ENCODE assay signal across 11 cellular contexts in the genomic region with DNA sequence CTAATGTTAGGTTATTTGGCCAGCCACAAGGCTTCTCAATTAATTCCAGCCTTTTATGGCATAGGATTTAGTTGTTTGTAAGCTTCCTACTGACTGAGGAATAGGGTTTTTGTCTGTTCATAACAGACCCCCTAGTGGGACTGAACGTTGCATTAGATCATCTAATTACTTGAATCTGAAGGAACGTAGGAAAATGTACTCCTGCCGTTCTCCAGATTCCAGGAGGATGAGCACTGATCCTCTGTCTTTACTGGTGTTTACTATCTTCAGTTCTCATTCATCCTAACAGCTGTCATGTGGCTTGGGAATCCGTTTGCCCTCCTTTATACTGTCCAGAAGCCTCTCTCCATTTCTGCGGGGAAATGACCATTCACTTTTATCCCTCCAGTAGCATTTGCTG.
"Had no signal": no experiment of that assay in that cellular context is flagged by ENCODE, and none has a peak within 500 bp of the region (broad histone marks: within the 10 kb centered on the region; RNA-seq: fewer than 3 reads in every experiment).

No MANE protein-coding gene starts in this region.

- H3K27me3 Mint-ChIP-seq: dendritic cell treated with granulocyte-macrophage colony-stimulating factor and Interleukin-4, amounts not matched to agents 40 ng/mL and 50 ng/mL, for 4 days had no signal

- H3K4me3 ChIP-seq: heart left ventricle, tibial nerve had no signal

- DNase-seq: activated CD4-positive, alpha-beta T cell treated with anti-CD3 and anti-CD28 coated beads for 48 hours; activated CD8-positive, alpha-beta memory T cell treated with anti-CD3 and anti-CD28 coated beads, Interleukin-2, amount 50 U/mL, for 48 hours; activated CD8-positive, alpha-beta T cell treated with anti-CD3 and anti-CD28 coated beads, Interleukin-2, amount 10 ng/mL, durations not matched to agents 7 days and 5 days; central memory CD4-positive, alpha-beta T cell; heart left ventricle; islet precursor cell; T-helper 1 cell; WERI-Rb-1 had no signal

- H3K27ac Mint-ChIP-seq: activated CD8-positive, alpha-beta T cell treated with anti-CD3 and anti-CD28 coated beads, Interleukin-2, amount 10 ng/mL, durations not matched to agents 7 days and 5 days; dendritic cell treated with granulocyte-macrophage colony-stimulating factor and Interleukin-4, amounts not matched to agents 40 ng/mL and 50 ng/mL, for 4 days; nephron had no signal

- H3K9me3 Mint-ChIP-seq: dendritic cell treated with granulocyte-macrophage colony-stimulating factor and Interleukin-4, amounts not matched to agents 40 ng/mL and 50 ng/mL, for 4 days; nephron had no signal

- ATAC-seq: activated CD8-positive, alpha-beta T cell treated with anti-CD3 and anti-CD28 coated beads, Interleukin-2, amount 10 ng/mL, durations not matched to agents 7 days and 5 days; heart left ventricle had no signal

- H3K27me3 ChIP-seq: heart left ventricle, tibial nerve had no signal

- H3K27ac ChIP-seq: heart left ventricle, tibial nerve, WERI-Rb-1 had no signal

- H3K9me3 ChIP-seq: heart left ventricle, tibial nerve had no signal

- H3K4me3 Mint-ChIP-seq: activated CD8-positive, alpha-beta T cell treated with anti-CD3 and anti-CD28 coated beads, Interleukin-2, amount 10 ng/mL, durations not matched to agents 7 days and 5 days; dendritic cell treated with granulocyte-macrophage colony-stimulating factor and Interleukin-4, amounts not matched to agents 40 ng/mL and 50 ng/mL, for 4 days; nephron had no signal
